ENCODE assay signal across 2 cellular contexts in genomic region chr2:218010116-218010837, GRCh38.
A peak's percentile ranks its signal among the peaks of the same experiment; 100 is the strongest.
TF ChIP-seq lines count a peak whose summit lies in the region.

No MANE protein-coding gene starts in this region.

TF ChIP-seq in GM23338, 12 proteins besides CTCF, POLR2A, EP300 and RAD21:
- no peak for TF ChIP-seq ETS1 (IDR thresholded peaks at IDR 0.05)
- TF ChIP-seq POLR2AphosphoS5 (IDR thresholded peaks at IDR 0.05; ENCODE audit: low read depth): no peak
- TF ChIP-seq ZNF331 (CRISPR knock-in tag; IDR thresholded peaks at IDR 0.05; ENCODE audit: low read depth): no peak

TF ChIP-seq in HepG2, 621 proteins besides CTCF, POLR2A, EP300 and RAD21 (continues in another document):
- no peak for TF ChIP-seq MLLT10 (CRISPR knock-in tag; IDR thresholded peaks at IDR 0.05)
- no peak for TF ChIP-seq SP1 (IDR thresholded peaks at IDR 0.05)
- no peak for TF ChIP-seq SP1 (CRISPR knock-in tag; IDR thresholded peaks at IDR 0.05)
- no peak for TF ChIP-seq ZNF44 (CRISPR knock-in tag; IDR thresholded peaks at IDR 0.05)
- TF ChIP-seq EZH2 (conservative IDR thresholded peaks at IDR 0.05; ENCODE audit: low read depth, low read length): peak; percentile 93; the same call in 1 of the 2 replicates
- TF ChIP-seq HDAC6 (IDR thresholded peaks at IDR 0.05; ENCODE audit: low read depth, low read length): no peak
- peak; percentile 75 for TF ChIP-seq HNRNPLL (IDR thresholded peaks at IDR 0.05; ENCODE audit: low read depth, low read length, poor library complexity, severe bottlenecking)
- TF ChIP-seq ZFY (CRISPR knock-in tag; IDR thresholded peaks at IDR 0.05): peak; percentile 31; the same call in 1 of the 2 replicates
- TF ChIP-seq ETV5 (CRISPR knock-in tag; IDR thresholded peaks at IDR 0.05; ENCODE audit: borderline replicate concordance): peak; percentile 17; the same call in 1 of the 2 replicates
- TF ChIP-seq MTF2 (CRISPR knock-in tag; IDR thresholded peaks at IDR 0.05; ENCODE audit: borderline replicate concordance): 0 out of 2 replicates have a peak, but pooled peaks have one; percentile 58
- TF ChIP-seq CREB1 (IDR thresholded peaks at IDR 0.05): no peak
- no peak for TF ChIP-seq CREB1 (CRISPR knock-in tag; IDR thresholded peaks at IDR 0.05)
- TF ChIP-seq ZSCAN20 (CRISPR knock-in tag; IDR thresholded peaks at IDR 0.05; ENCODE audit: borderline replicate concordance): 0 out of 2 replicates have a peak, but pooled peaks have one; percentile 39
- no peak for TF ChIP-seq TFDP2 (CRISPR knock-in tag; IDR thresholded peaks at IDR 0.05)
- TF ChIP-seq ZNF260 (CRISPR knock-in tag; IDR thresholded peaks at IDR 0.05; ENCODE audit: borderline replicate concordance, low read depth): no peak
- no peak for TF ChIP-seq FOXP1 (IDR thresholded peaks at IDR 0.05)
- TF ChIP-seq FOXP1 (CRISPR knock-in tag; IDR thresholded peaks at IDR 0.05): no peak
- no peak for TF ChIP-seq ZNF780A (CRISPR knock-in tag; IDR thresholded peaks at IDR 0.05)
- TF ChIP-seq ZNF512B (CRISPR knock-in tag; IDR thresholded peaks at IDR 0.05; ENCODE audit: borderline replicate concordance): no peak
- TF ChIP-seq ZFX (CRISPR knock-in tag; IDR thresholded peaks at IDR 0.05; ENCODE audit: low read depth): no peak
- TF ChIP-seq BHLHE40 (IDR thresholded peaks at IDR 0.05; ENCODE audit: low read length): peak; percentile 11; the same call in 1 of the 2 replicates
- peak; percentile 39; the same call in 1 of the 2 replicates for TF ChIP-seq KDM2A (CRISPR knock-in tag; IDR thresholded peaks at IDR 0.05; ENCODE audit: borderline replicate concordance, low read depth)
- TF ChIP-seq NBN (conservative IDR thresholded peaks at IDR 0.05): no peak
- 0 out of 2 replicates have a peak, but pooled peaks have one; percentile 57 for TF ChIP-seq ZBTB10 (CRISPR knock-in tag; IDR thresholded peaks at IDR 0.05; ENCODE audit: borderline replicate concordance)
- TF ChIP-seq MBNL3 (CRISPR knock-in tag; conservative IDR thresholded peaks at IDR 0.05): no peak
- TF ChIP-seq ZSCAN12 (CRISPR knock-in tag; IDR thresholded peaks at IDR 0.05): 0 out of 2 replicates have a peak, but pooled peaks have one; percentile 40
- no peak for TF ChIP-seq ZBTB39 (CRISPR knock-in tag; IDR thresholded peaks at IDR 0.05)
- TF ChIP-seq FOXA1 (IDR thresholded peaks at IDR 0.05): no peak
- no peak for TF ChIP-seq FOXA1 (CRISPR knock-in tag; IDR thresholded peaks at IDR 0.05)
- TF ChIP-seq HNRNPK (IDR thresholded peaks at IDR 0.05; ENCODE audit: low read depth, low read length, poor library complexity, severe bottlenecking): peak; percentile 60
- no peak for TF ChIP-seq SUZ12 (IDR thresholded peaks at IDR 0.05; ENCODE audit: low read depth, low read length)
- no peak for TF ChIP-seq RFX5 (IDR thresholded peaks at IDR 0.05; ENCODE audit: low read depth, low read length)
- TF ChIP-seq ARNT (IDR thresholded peaks at IDR 0.05): no peak
- TF ChIP-seq PAX8 (CRISPR knock-in tag; IDR thresholded peaks at IDR 0.05; ENCODE audit: borderline replicate concordance): no peak
- TF ChIP-seq ATF2 (CRISPR knock-in tag; IDR thresholded peaks at IDR 0.05): no peak
- no peak for TF ChIP-seq ZNF251 (CRISPR knock-in tag; IDR thresholded peaks at IDR 0.05)
- no peak for TF ChIP-seq ZNF296 (CRISPR knock-in tag; conservative IDR thresholded peaks at IDR 0.05)
- TF ChIP-seq E2F1 (CRISPR knock-in tag; IDR thresholded peaks at IDR 0.05): 0 out of 2 replicates have a peak, but pooled peaks have one; percentile 17
- TF ChIP-seq STAG1 (CRISPR knock-in tag; IDR thresholded peaks at IDR 0.05): peak; percentile 29
- peak; percentile 74 for TF ChIP-seq UBTF (CRISPR knock-in tag; IDR thresholded peaks at IDR 0.05)
- TF ChIP-seq XRCC5 (optimal IDR thresholded peaks at IDR 0.05; ENCODE audit: low read length): peak; percentile 42
- no peak for TF ChIP-seq ZKSCAN5 (CRISPR knock-in tag; IDR thresholded peaks at IDR 0.05)
- peak; percentile 69; the same call in 1 of the 2 replicates for TF ChIP-seq ZNF770 (CRISPR knock-in tag; IDR thresholded peaks at IDR 0.05)
- peak; percentile 49; the same call in 1 of the 2 replicates for TF ChIP-seq GABPB1 (CRISPR knock-in tag; IDR thresholded peaks at IDR 0.05)
- TF ChIP-seq SALL1 (CRISPR knock-in tag; IDR thresholded peaks at IDR 0.05): peak; percentile 31; the same call in 1 of the 2 replicates
- no peak for TF ChIP-seq ZBTB33 (CRISPR knock-in tag; IDR thresholded peaks at IDR 0.05)
- 0 out of 2 replicates have a peak, but pooled peaks have one; percentile 24 for TF ChIP-seq ZNF772 (CRISPR knock-in tag; IDR thresholded peaks at IDR 0.05)
